12 cellular contexts compared by ENCODE assay signal in the genomic region with DNA sequence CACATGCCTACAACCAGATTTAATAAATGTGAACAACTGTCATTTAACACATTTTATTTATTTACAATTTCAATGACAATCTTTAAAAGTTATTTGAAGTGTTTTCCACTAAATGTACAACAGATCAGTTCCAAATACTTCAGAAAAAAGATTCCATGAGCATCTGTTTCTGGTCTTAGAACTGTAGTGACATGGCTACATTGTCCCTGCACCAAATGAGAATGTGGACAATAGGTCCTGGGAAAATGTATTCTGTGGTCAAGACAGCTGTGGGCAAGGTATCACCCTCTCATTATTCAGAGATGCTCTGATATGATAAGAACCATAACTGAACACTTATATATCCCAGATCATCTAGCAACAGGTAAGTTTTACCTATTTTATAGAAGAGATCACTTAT. TPM values are rescaled to one million over a fixed set of nuclear protein-coding genes. Genes with fewer than 3 reads are reported as not detected.
DNase-seq lines count a peak whose midpoint lies in the region; ATAC-seq and TF ChIP-seq lines count a peak whose summit lies in the region.
"Had no signal": no experiment of that assay in that cellular context is flagged by ENCODE, and none has a peak within 500 bp of the region (broad histone marks: within the 10 kb centered on the region; RNA-seq: fewer than 3 reads in every experiment).

No MANE protein-coding gene starts in this region.

- H3F3A ChIP-seq in smooth muscle cell (ENCODE audit: low read depth): no peaks in the 10 kb centered on the region

- peaks cover 100% of the 10 kb centered on the region for H3K4me1 ChIP-seq in Karpas-422 (ENCODE audit: low read length)
- H3K4me1 ChIP-seq in smooth muscle cell (ENCODE audit: low read depth): peaks cover 5% of the 10 kb centered on the region

- H3K9me3 ChIP-seq in Karpas-422 (ENCODE audit: low read length) (no peaks in the 10 kb centered on the region), smooth muscle cell (replicated peaks; ENCODE audit: low read depth) (no peaks in the 10 kb centered on the region)
- H3K9me3 ChIP-seq: pancreas, tibial artery had no signal

- H3K36me3 ChIP-seq in Karpas-422 (ENCODE audit: insufficient read depth, low read length) (peaks cover 20% of the 10 kb centered on the region; the same call in 1 of the 2 replicates), smooth muscle cell (ENCODE audit: low read depth) (no peaks in the 10 kb centered on the region)
- H3K36me3 ChIP-seq: pancreas, tibial artery had no signal

- peaks cover 15% of the 10 kb centered on the region for H3K36me3 Mint-ChIP-seq in activated T-cell treated with anti-CD3 and anti-CD28 coated beads, Interleukin-2, amount 50 U/mL, for 4 hours (ENCODE audit: insufficient read depth)
- peaks cover 17% of the 10 kb centered on the region for H3K36me3 Mint-ChIP-seq in activated naive CD8-positive, alpha-beta T cell treated with anti-CD3 and anti-CD28 coated beads, Interleukin-2, amount 50 U/mL, for 24 hours (ENCODE audit: low read depth)
- H3K36me3 Mint-ChIP-seq: brain had no signal

- peak overlapping the region; percentile 89 for H3K27ac Mint-ChIP-seq in activated naive CD8-positive, alpha-beta T cell treated with anti-CD3 and anti-CD28 coated beads, Interleukin-2, amount 50 U/mL, for 24 hours

- no peak for ATAC-seq in activated T-cell treated with anti-CD3 and anti-CD28 coated beads, Interleukin-2, amount 50 U/mL, for 4 hours
- ATAC-seq in activated naive CD8-positive, alpha-beta T cell treated with anti-CD3 and anti-CD28 coated beads, Interleukin-2, amount 50 U/mL, for 24 hours: no peak
- no peak for ATAC-seq in activated CD4-positive, CD25-positive, alpha-beta regulatory T cell treated with anti-CD3 and anti-CD28 coated beads, Interleukin-2, amount 50 U/mL, for 24 hours

- H3K9me2 ChIP-seq in Karpas-422 (replicated peaks; ENCODE audit: insufficient read depth, low read length): no peaks in the 10 kb centered on the region

- H3K27ac ChIP-seq in Karpas-422 (ENCODE audit: low read length) (peak overlapping the region; percentile 57), smooth muscle cell (ENCODE audit: low read depth) (peak overlapping the region; percentile 6)
- H3K27ac ChIP-seq: tibial artery had no signal

- no peak for TF ChIP-seq CTCF in smooth muscle cell (IDR thresholded peaks at IDR 0.05; ENCODE audit: borderline replicate concordance, insufficient read depth, poor library complexity, severe bottlenecking)

- peak overlapping the region; percentile 58 for H3K4me2 ChIP-seq in Karpas-422 (ENCODE audit: low read depth, low read length, poor library complexity, severe bottlenecking)
- no peak overlapping the region for H3K4me2 ChIP-seq in smooth muscle cell

- H3K4me1 Mint-ChIP-seq in activated T-cell treated with anti-CD3 and anti-CD28 coated beads, Interleukin-2, amount 50 U/mL, for 4 hours (ENCODE audit: low read depth): peaks cover 91% of the 10 kb centered on the region
- peaks cover 96% of the 10 kb centered on the region for H3K4me1 Mint-ChIP-seq in activated naive CD8-positive, alpha-beta T cell treated with anti-CD3 and anti-CD28 coated beads, Interleukin-2, amount 50 U/mL, for 24 hours

- 0 out of 2 replicates have a peak overlapping the region, but pooled peaks have one; percentile 8 for H3K9ac ChIP-seq in Karpas-422 (ENCODE audit: low read length)
- no peak overlapping the region for H3K9ac ChIP-seq in smooth muscle cell (ENCODE audit: low read depth)

- H2AFZ ChIP-seq in Karpas-422 (ENCODE audit: low read length) (no peak overlapping the region), smooth muscle cell (ENCODE audit: low read depth) (no peak overlapping the region)

- H3K27me3 Mint-ChIP-seq in activated T-cell treated with anti-CD3 and anti-CD28 coated beads, Interleukin-2, amount 50 U/mL, for 4 hours (ENCODE audit: low read depth): no peaks in the 10 kb centered on the region
- H3K27me3 Mint-ChIP-seq in activated naive CD8-positive, alpha-beta T cell treated with anti-CD3 and anti-CD28 coated beads, Interleukin-2, amount 50 U/mL, for 24 hours: no peaks in the 10 kb centered on the region
- H3K27me3 Mint-ChIP-seq: brain had no signal

- peak overlapping the region; percentile 18; the same call in 1 of the 2 replicates for H3K4me3 ChIP-seq in Karpas-422 (ENCODE audit: low read length)
- no peak overlapping the region for H3K4me3 ChIP-seq in smooth muscle cell
- H3K4me3 ChIP-seq: pancreas, tibial artery had no signal

- 0 out of 2 replicates have a peak, but pooled peaks cover 6% of the 10 kb centered on the region for H4K20me1 ChIP-seq in Karpas-422 (ENCODE audit: insufficient read depth, low read depth, low read length)
- H4K20me1 ChIP-seq in smooth muscle cell (ENCODE audit: low read depth): peaks cover 78% of the 10 kb centered on the region

- H3K4me3 Mint-ChIP-seq in activated T-cell treated with anti-CD3 and anti-CD28 coated beads, Interleukin-2, amount 50 U/mL, for 4 hours: peak overlapping the region; percentile 63
- H3K4me3 Mint-ChIP-seq in activated naive CD8-positive, alpha-beta T cell treated with anti-CD3 and anti-CD28 coated beads, Interleukin-2, amount 50 U/mL, for 24 hours: peak overlapping the region; percentile 91
- H3K4me3 Mint-ChIP-seq: brain had no signal

- DNase-seq in activated T-cell treated with anti-CD3 and anti-CD28 coated beads, Interleukin-2, amount 50 U/mL, for 4 hours: no peak
- no peak for DNase-seq in activated T-cell treated with anti-CD3 and anti-CD28 coated beads for 4 hours
- no peak for DNase-seq in Karpas-422
- DNase-seq in activated naive CD8-positive, alpha-beta T cell treated with anti-CD3 and anti-CD28 coated beads, Interleukin-2, amount 50 U/mL, for 24 hours: no peak
- DNase-seq in smooth muscle cell (lab: John Stamatoyannopoulos, UW; ENCODE audit: unreplicated experiment): no peak
- no peak for DNase-seq in SIG-M5 (lab: John Stamatoyannopoulos, UW)
- DNase-seq in DMS79 (lab: John Stamatoyannopoulos, UW): no peak
- DNase-seq: pancreas, SHP77 treated with DMSO at 0.1 percent for 48 hours, tibial artery had no signal

- H3K9me3 Mint-ChIP-seq in activated T-cell treated with anti-CD3 and anti-CD28 coated beads, Interleukin-2, amount 50 U/mL, for 4 hours: no peaks in the 10 kb centered on the region
- H3K9me3 Mint-ChIP-seq in activated naive CD8-positive, alpha-beta T cell treated with anti-CD3 and anti-CD28 coated beads, Interleukin-2, amount 50 U/mL, for 24 hours: no peaks in the 10 kb centered on the region
- H3K9me3 Mint-ChIP-seq: brain had no signal

- no peaks in the 10 kb centered on the region for H3K27me3 ChIP-seq in Karpas-422 (ENCODE audit: low read length)
- H3K27me3 ChIP-seq in smooth muscle cell (ENCODE audit: low read depth): no peaks in the 10 kb centered on the region
- H3K27me3 ChIP-seq: pancreas, tibial artery had no signal

- H3K79me2 ChIP-seq in Karpas-422 (ENCODE audit: low read length) (peaks cover 100% of the 10 kb centered on the region), smooth muscle cell (ENCODE audit: low read depth) (peaks cover 99% of the 10 kb centered on the region)

RNA-seq across cellular contexts. Expression of a gene that starts 43.7 kb away (rescaled TPM):
- 10 to 100 TPM; 49.0 to 56.6 (median 55.9) TPM for total RNA-seq in activated T-cell treated with anti-CD3 and anti-CD28 coated beads, Interleukin-2, amount 50 U/mL, for 4 hours
- total RNA-seq in Karpas-422 (2014; rRNA removed; shearing (Covaris generic); ENCODE audit: low replicate concordance): 66.1 and 84.0 TPM in 2 replicates
- total RNA-seq in smooth muscle cell: 31.8 and 53.1 TPM in 2 replicates
- polyA plus RNA-seq in smooth muscle cell: 21.2 and 28.7 TPM in 2 replicates
